In genomic region chr2:179106342-179107178, GRCh38 we compare ENCODE assay signal across 8 cellular contexts. TPM values are rescaled to one million over a fixed set of nuclear protein-coding genes. Genes with fewer than 3 reads are reported as not detected.
DNase-seq lines count a peak whose midpoint lies in the region; ATAC-seq and TF ChIP-seq lines count a peak whose summit lies in the region.

No MANE protein-coding gene starts in this region.

- no peak overlapping the region for H3K4me3 ChIP-seq in ACC112 (ENCODE audit: low read depth, low read length)
- no peak overlapping the region for H3K4me3 ChIP-seq in hepatocyte
- no peak overlapping the region for H3K4me3 ChIP-seq in Karpas-422 (ENCODE audit: low read length)

- no peaks in the 10 kb centered on the region for H3K27me3 ChIP-seq in ACC112 (ENCODE audit: insufficient read depth, low read length)
- no peaks in the 10 kb centered on the region for H3K27me3 ChIP-seq in hepatocyte
- no peaks in the 10 kb centered on the region for H3K27me3 ChIP-seq in Karpas-422 (ENCODE audit: low read length)

- no peak overlapping the region for H3K9ac ChIP-seq in Karpas-422 (ENCODE audit: low read length)

- ATAC-seq in GM18511 (IDR thresholded peaks at IDR 0.05; ENCODE audit: unreplicated experiment) (peak; percentile 85), HG02981 (IDR thresholded peaks at IDR 0.05; ENCODE audit: unreplicated experiment) (peak; percentile 90)
- peak; percentile 58 for ATAC-seq in activated naive CD8-positive, alpha-beta T cell treated with anti-CD3 and anti-CD28 coated beads, Interleukin-2, amount 50 U/mL, for 24 hours
- ATAC-seq in stimulated activated naive CD8-positive, alpha-beta T cell treated with anti-CD3 and anti-CD28 coated beads, Interleukin-15, amount 100 ng/mL, for 72 hours, result peak; percentile 82

- no peak overlapping the region for H2AFZ ChIP-seq in ACC112 (ENCODE audit: low read length, unreplicated experiment)
- H2AFZ ChIP-seq in hepatocyte, result no peak overlapping the region
- no peak overlapping the region for H2AFZ ChIP-seq in Karpas-422 (ENCODE audit: low read length)

- H3K9me2 ChIP-seq in hepatocyte (replicated peaks; ENCODE audit: insufficient read depth), result no peaks in the 10 kb centered on the region
- H3K9me2 ChIP-seq in Karpas-422 (replicated peaks; ENCODE audit: insufficient read depth, low read length), result no peaks in the 10 kb centered on the region

- no peak overlapping the region for H3K4me2 ChIP-seq in hepatocyte
- no peak overlapping the region for H3K4me2 ChIP-seq in Karpas-422 (ENCODE audit: low read depth, low read length, poor library complexity, severe bottlenecking)

- H3K36me3 Mint-ChIP-seq in activated naive CD8-positive, alpha-beta T cell treated with anti-CD3 and anti-CD28 coated beads, Interleukin-2, amount 50 U/mL, for 24 hours (ENCODE audit: low read depth), result peaks cover 3% of the 10 kb centered on the region

- no peak for TF ChIP-seq CTCF in hepatocyte (IDR thresholded peaks at IDR 0.05; ENCODE audit: poor library complexity)

- H3K27me3 Mint-ChIP-seq in activated naive CD8-positive, alpha-beta T cell treated with anti-CD3 and anti-CD28 coated beads, Interleukin-2, amount 50 U/mL, for 24 hours, result no peaks in the 10 kb centered on the region
- H3K27me3 Mint-ChIP-seq in stimulated activated naive CD8-positive, alpha-beta T cell treated with anti-CD3 and anti-CD28 coated beads, Interleukin-15, amount 100 ng/mL, for 72 hours, result no peaks in the 10 kb centered on the region

- peaks cover 33% of the 10 kb centered on the region for H3K4me1 Mint-ChIP-seq in activated naive CD8-positive, alpha-beta T cell treated with anti-CD3 and anti-CD28 coated beads, Interleukin-2, amount 50 U/mL, for 24 hours
- H3K4me1 Mint-ChIP-seq in stimulated activated naive CD8-positive, alpha-beta T cell treated with anti-CD3 and anti-CD28 coated beads, Interleukin-15, amount 100 ng/mL, for 72 hours, result peaks cover 41% of the 10 kb centered on the region

- WGBS in hepatocyte (ENCODE audit: low lambda C conversion rate, missing lambda C conversion rate), result 79% methylated on average over 7 of the region's 7 CpGs

- H3K9me3 ChIP-seq in hepatocyte (ENCODE audit: low read depth) (no peaks in the 10 kb centered on the region), Karpas-422 (ENCODE audit: low read length) (no peaks in the 10 kb centered on the region)

- H3K36me3 ChIP-seq in ACC112 (ENCODE audit: insufficient read depth, low read length) (peaks cover 21% of the 10 kb centered on the region; the same call in 1 of the 2 replicates), hepatocyte (replicated peaks; ENCODE audit: insufficient read depth, low read depth) (no peaks in the 10 kb centered on the region), Karpas-422 (ENCODE audit: insufficient read depth, low read length) (no peaks in the 10 kb centered on the region)

- H3K4me3 Mint-ChIP-seq in activated naive CD8-positive, alpha-beta T cell treated with anti-CD3 and anti-CD28 coated beads, Interleukin-2, amount 50 U/mL, for 24 hours, result peak overlapping the region; percentile 12
- peak overlapping the region; percentile 46 to 47 for H3K4me3 Mint-ChIP-seq in stimulated activated naive CD8-positive, alpha-beta T cell treated with anti-CD3 and anti-CD28 coated beads, Interleukin-15, amount 100 ng/mL, for 72 hours

- no peaks in the 10 kb centered on the region for H4K20me1 ChIP-seq in hepatocyte (ENCODE audit: insufficient read depth, poor library complexity, severe bottlenecking)
- H4K20me1 ChIP-seq in Karpas-422 (ENCODE audit: insufficient read depth, low read depth, low read length), result no peaks in the 10 kb centered on the region

- peak; percentile 95 for DNase-seq in NCI-H2081 treated with DMSO at 0.1 percent for 48 hours (lab: John Stamatoyannopoulos, UW)
- DNase-seq in activated naive CD8-positive, alpha-beta T cell treated with anti-CD3 and anti-CD28 coated beads, Interleukin-2, amount 50 U/mL, for 24 hours, result no peak
- peak; percentile 68 for DNase-seq in hepatocyte (ENCODE audit: low spot score)
- DNase-seq in stimulated activated naive CD8-positive, alpha-beta T cell treated with anti-CD3 and anti-CD28 coated beads, Interleukin-15, amount 100 ng/mL, for 72 hours, result peak in 1 of 2 donors; percentile 36
- no peak for DNase-seq in Karpas-422

- H3K79me2 ChIP-seq in ACC112 (ENCODE audit: control insufficient read depth, insufficient read depth, low read length, unreplicated experiment), result no peaks in the 10 kb centered on the region
- H3K79me2 ChIP-seq in hepatocyte, result no peaks in the 10 kb centered on the region
- no peaks in the 10 kb centered on the region for H3K79me2 ChIP-seq in Karpas-422 (ENCODE audit: low read length)

- H3K9me3 Mint-ChIP-seq in activated naive CD8-positive, alpha-beta T cell treated with anti-CD3 and anti-CD28 coated beads, Interleukin-2, amount 50 U/mL, for 24 hours, result no peaks in the 10 kb centered on the region
- H3K9me3 Mint-ChIP-seq in stimulated activated naive CD8-positive, alpha-beta T cell treated with anti-CD3 and anti-CD28 coated beads, Interleukin-15, amount 100 ng/mL, for 72 hours, result no peaks in the 10 kb centered on the region

- H3K4me1 ChIP-seq in ACC112 (ENCODE audit: control insufficient read depth, insufficient read depth, low read length, unreplicated experiment), result peaks cover 42% of the 10 kb centered on the region
- peaks cover 19% of the 10 kb centered on the region for H3K4me1 ChIP-seq in hepatocyte (ENCODE audit: insufficient read depth)
- H3K4me1 ChIP-seq in Karpas-422 (ENCODE audit: low read length), result no peaks in the 10 kb centered on the region

- H3K27ac ChIP-seq in ACC112 (ENCODE audit: low read depth, low read length), result peak overlapping the region; percentile 75
- H3K27ac ChIP-seq in hepatocyte, result peak overlapping the region; percentile 52
- no peak overlapping the region for H3K27ac ChIP-seq in Karpas-422 (ENCODE audit: low read length)

- peak overlapping the region; percentile 76 for H3K27ac Mint-ChIP-seq in activated naive CD8-positive, alpha-beta T cell treated with anti-CD3 and anti-CD28 coated beads, Interleukin-2, amount 50 U/mL, for 24 hours
- H3K27ac Mint-ChIP-seq in stimulated activated naive CD8-positive, alpha-beta T cell treated with anti-CD3 and anti-CD28 coated beads, Interleukin-15, amount 100 ng/mL, for 72 hours, result peak overlapping the region; percentile 19 to 89

RNA-seq across cellular contexts. Expression of gene CCDC141, which starts 56.6 kb away (rescaled TPM):
- 5.0 and 7.2 TPM in 2 replicates for total RNA-seq in hepatocyte
- polyA plus RNA-seq in hepatocyte, result 3.0 and 3.8 TPM in 2 replicates
- 0.30 TPM in 1 of 2 replicates, not detected in the other for total RNA-seq in Karpas-422 (2014; rRNA removed; shearing (Covaris generic); ENCODE audit: low replicate concordance)

Comparison
In these comparisons a context has a peak if more than half of its experiments do, and no peak if none do; other contexts are left out.
1. DNase-seq: peak in NCI-H2081 treated with DMSO at 0.1 percent for 48 hours (single experiment) and hepatocyte (single experiment); none in activated naive CD8-positive, alpha-beta T cell treated with anti-CD3 and anti-CD28 coated beads, Interleukin-2, amount 50 U/mL, for 24 hours (single experiment) and Karpas-422 (single experiment).
2. Peak in every context shown above with its lines, with median percentiles within 50 percentile points of each other: ATAC-seq.